15 cellular contexts compared by ENCODE assay signal in genomic region chr14:34733245-34733644, GRCh38.
DNase-seq lines count a peak whose midpoint lies in the region; ATAC-seq lines count a peak whose summit lies in the region.
"Had no signal": no experiment of that assay in that cellular context is flagged by ENCODE, and none has a peak within 500 bp of the region (broad histone marks: within the 10 kb centered on the region; RNA-seq: fewer than 3 reads in every experiment).

No MANE protein-coding gene starts in this region.

- DNase-seq in AG08395 (ENCODE audit: low spot score) (peak; percentile 38), HPDE6-E6E7 (ENCODE audit: extremely low spot score) (peak; percentile 47), astrocyte of the hippocampus (ENCODE audit: low read depth, low spot score) (peak; percentile 58), kidney tubule cell (ENCODE audit: low spot score) (peak; percentile 87), SHP77 (lab: John Stamatoyannopoulos, UW) (no peak), NCI-H2171 treated with DMSO at 0.1 percent for 48 hours (lab: John Stamatoyannopoulos, UW) (no peak), cortex of kidney (lab: John Stamatoyannopoulos, UW) (no peak)
- DNase-seq: activated CD4-positive, alpha-beta T cell treated with anti-CD3 and anti-CD28 coated beads, Interleukin-2, amount 10 ng/mL, durations not matched to agents 24 days and 14 days; activated naive CD4-positive, alpha-beta T cell treated with anti-CD3 and anti-CD28 coated beads for 36 hours; CD8-positive, alpha-beta memory T cell; left ventricle myocardium superior; stimulated activated naive B cell treated with anti-CD40 and anti-IgM and Interleukin-4, amounts not matched to agents 10 μg/mL and 1 μg/mL and 100 μg/mL, for 72 hours; upper lobe of left lung had no signal

- ATAC-seq in HG03378 (IDR thresholded peaks at IDR 0.05; ENCODE audit: unreplicated experiment), result no peak
- ATAC-seq: GM23338; left ventricle myocardium superior; stimulated activated naive B cell treated with anti-CD40 and anti-IgM and Interleukin-4, amounts not matched to agents 10 μg/mL and 1 μg/mL and 100 μg/mL, for 72 hours had no signal

Comparison
In these comparisons a context has a peak if more than half of its experiments do, and no peak if none do; other contexts are left out.
1. DNase-seq: peak in AG08395 (single experiment), HPDE6-E6E7 (single experiment), astrocyte of the hippocampus (single experiment) and kidney tubule cell (single experiment); none in SHP77 (0 of 2), NCI-H2171 treated with DMSO at 0.1 percent for 48 hours (single experiment) and cortex of kidney (single experiment).